10 cellular contexts compared by ENCODE assay signal in the genomic region with DNA sequence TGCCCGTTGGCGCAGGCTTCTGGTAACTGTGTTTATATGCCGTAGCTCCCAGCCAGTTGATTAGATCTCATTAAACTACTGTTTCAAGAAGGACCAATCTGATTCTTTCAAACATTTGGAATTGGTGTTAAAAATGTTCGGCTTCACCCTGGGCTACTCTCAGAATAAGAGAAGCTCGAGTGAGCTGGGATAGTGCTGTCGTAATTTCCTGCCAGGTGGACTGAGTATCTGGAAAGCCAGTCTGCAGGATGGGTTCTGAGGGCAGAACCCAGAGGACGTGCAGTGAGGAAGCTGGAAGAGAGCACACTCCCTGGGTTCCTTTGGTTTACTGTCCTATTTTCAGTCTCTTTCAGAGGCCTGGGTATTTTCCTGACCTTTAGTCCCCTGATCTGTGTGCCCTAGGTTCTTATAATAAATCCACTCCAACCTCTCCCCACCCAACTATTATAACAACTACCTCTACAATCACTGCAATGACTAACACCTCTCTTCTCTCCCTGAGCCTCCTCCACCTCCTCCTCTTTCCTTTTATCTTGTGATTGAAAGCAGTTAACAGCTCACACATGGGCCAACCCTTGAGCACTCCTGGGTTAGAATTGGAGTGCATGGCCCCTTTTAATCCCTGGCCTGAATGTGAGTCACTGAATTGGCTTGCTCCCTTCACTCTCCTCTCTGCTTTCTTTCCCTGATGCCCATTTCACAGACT.
DNase-seq lines count a peak whose midpoint lies in the region; ATAC-seq, FAIRE-seq and TF ChIP-seq lines count a peak whose summit lies in the region.
"Had no signal": no experiment of that assay in that cellular context is flagged by ENCODE, and none has a peak within 500 bp of the region (broad histone marks: within the 10 kb centered on the region; RNA-seq: fewer than 3 reads in every experiment).

No MANE protein-coding gene starts in this region.

- peaks cover 50% of the 10 kb centered on the region for H3K27me3 ChIP-seq in PC-9 (ENCODE audit: insufficient read depth, low read depth)
- H3K27me3 ChIP-seq in HepG2 (ENCODE audit: control insufficient read depth in 1 of 2, insufficient read depth in 2 of 2, low read length in 2 of 2): no peaks in the 10 kb centered on the region; a peak in 1 of 5 replicates

- CTCF ChIA-PET in A549 (lab: Yijun Ruan, JAX): interaction anchor here (0.6 to 2.4 kb wide), 4 partner anchors 9 to 221 kb away, joined by 3 to 19 read pairs (median 4); no protein-coding TSS in a partner anchor
- CTCF ChIA-PET in PC-9 (lab: Charles Lee): no interaction called here
- CTCF ChIA-PET in HepG2 (lab: Yijun Ruan, JAX; ENCODE audit: low intra/inter-chr PET ratio, low total read pairs): no interaction called here

- TF ChIP-seq CTCF in A549 (IDR thresholded peaks at IDR 0.05) (no peak), PC-9 (conservative IDR thresholded peaks at IDR 0.05) (no peak), HepG2 (CRISPR knock-in tag; IDR thresholded peaks at IDR 0.05) (no peak)

- H3K4me1 ChIP-seq in A549: peaks cover 46% of the 10 kb centered on the region
- H3K4me1 ChIP-seq in PC-9 (replicated peaks; ENCODE audit: insufficient read depth): no peaks in the 10 kb centered on the region
- peaks cover 11% of the 10 kb centered on the region for H3K4me1 ChIP-seq in HepG2 (ENCODE audit: insufficient read depth, low read length)

- TF ChIP-seq RAD21 in A549 (conservative IDR thresholded peaks at IDR 0.05 in 1 of 2, IDR thresholded peaks at IDR 0.05 in 1 of 2): no peak
- no peak for TF ChIP-seq RAD21 in HepG2 (CRISPR knock-in tag; IDR thresholded peaks at IDR 0.05)

- H3K27ac ChIP-seq in A549 (peak overlapping the region; percentile 7 to 64; a peak in 4 of 6 replicates), PC-9 (no peak overlapping the region), HepG2 (ENCODE audit: extremely low read length, insufficient read depth, low read length) (no peak overlapping the region)

- TF ChIP-seq POLR2A in A549 (IDR thresholded peaks at IDR 0.05; ENCODE audit: low read length): no peak
- no peak for TF ChIP-seq POLR2A in HepG2 (IDR thresholded peaks at IDR 0.05; ENCODE audit: insufficient read depth in 1 of 2, low read depth in 2 of 2, low read length in 2 of 2)

- H3K9me3 Mint-ChIP-seq in activated naive CD8-positive, alpha-beta T cell treated with anti-CD3 and anti-CD28 coated beads, Interleukin-2, amount 50 U/mL, for 24 hours: peaks cover 11% of the 10 kb centered on the region

- peaks cover 21% of the 10 kb centered on the region for H3K4me1 Mint-ChIP-seq in activated naive CD8-positive, alpha-beta T cell treated with anti-CD3 and anti-CD28 coated beads, Interleukin-2, amount 50 U/mL, for 24 hours

- H2AFZ ChIP-seq in PC-9 (no peak overlapping the region), HepG2 (ENCODE audit: low read length) (no peak overlapping the region)

- DNase-seq in A549 (ENCODE audit: low read depth in 1 of 2, low spot score in 1 of 2): peak in 1 of 2 experiments; percentile 29
- peak; percentile 74 for DNase-seq in HCEC 1CT
- no peak for DNase-seq in activated naive CD8-positive, alpha-beta T cell treated with anti-CD3 and anti-CD28 coated beads, Interleukin-2, amount 50 U/mL, for 24 hours
- DNase-seq in kidney glomerular epithelial cell (lab: John Stamatoyannopoulos, UW): peak; percentile 87
- no peak for DNase-seq in stimulated activated CD4-positive, alpha-beta T cell treated with anti-CD3 and anti-CD28 coated beads, Interleukin-4, amount 100 ng/mL, for 4 hours
- no peak for DNase-seq in PC-9
- DNase-seq in NCI-H1417 treated with DMSO at 0.1 percent for 48 hours (lab: John Stamatoyannopoulos, UW): no peak
- DNase-seq in HepG2 (ENCODE audit: low spot score): no peak
- DNase-seq: cortex of kidney had no signal

- no peak overlapping the region for H3K9ac ChIP-seq in HepG2 (ENCODE audit: insufficient read depth, low read depth, low read length)

- no peak overlapping the region for H3K4me3 ChIP-seq in A549
- H3K4me3 ChIP-seq in PC-9: no peak overlapping the region
- no peak overlapping the region for H3K4me3 ChIP-seq in HepG2 (replicated peaks in 1 of 3; ENCODE audit: insufficient read depth in 1 of 3, low read depth in 2 of 3, low read length in 3 of 3)

- H3K4me3 Mint-ChIP-seq in activated naive CD8-positive, alpha-beta T cell treated with anti-CD3 and anti-CD28 coated beads, Interleukin-2, amount 50 U/mL, for 24 hours: no peak overlapping the region

- H3K9me3 ChIP-seq in A549: no peaks in the 10 kb centered on the region
- H3K9me3 ChIP-seq in PC-9 (ENCODE audit: insufficient read depth, low read depth): no peaks in the 10 kb centered on the region
- no peaks in the 10 kb centered on the region for H3K9me3 ChIP-seq in HepG2 (ENCODE audit: low read length)

- H3K36me3 ChIP-seq in PC-9 (ENCODE audit: low read depth): no peaks in the 10 kb centered on the region
- H3K36me3 ChIP-seq in HepG2 (replicated peaks in 1 of 2; ENCODE audit: control insufficient read depth in 1 of 2, insufficient read depth in 2 of 2, low read length in 2 of 2): no peaks in the 10 kb centered on the region

- intact Hi-C loops in PC-9 (cut with micrococcal nuclease; ENCODE audit: unreplicated experiment) (no loop called here), HepG2 (cut with micrococcal nuclease; ENCODE audit: unreplicated experiment) (no loop called here)

- TF ChIP-seq EP300 in A549 (IDR thresholded peaks at IDR 0.05) (no peak), HepG2 (IDR thresholded peaks at IDR 0.05; ENCODE audit: low read depth in 2 of 2, low read length in 2 of 2) (no peak), HepG2 (CRISPR knock-in tag; IDR thresholded peaks at IDR 0.05; ENCODE audit: borderline replicate concordance) (no peak)

- POLR2A ChIA-PET in A549 (lab: Yijun Ruan, JAX): no interaction called here
- POLR2A ChIA-PET in PC-9 (lab: Charles Lee; ENCODE audit: unreplicated experiment): no interaction called here
- POLR2A ChIA-PET in HepG2 (lab: Yijun Ruan, JAX): no interaction called here

- H3F3A ChIP-seq in PC-9 (ENCODE audit: insufficient read depth, low read depth): no peaks in the 10 kb centered on the region

- H4K20me1 ChIP-seq in PC-9 (ENCODE audit: insufficient read depth) (peaks cover 5% of the 10 kb centered on the region), HepG2 (ENCODE audit: insufficient read depth, low read length) (no peaks in the 10 kb centered on the region)

- H3K36me3 Mint-ChIP-seq in activated naive CD8-positive, alpha-beta T cell treated with anti-CD3 and anti-CD28 coated beads, Interleukin-2, amount 50 U/mL, for 24 hours (ENCODE audit: low read depth): peaks cover 3% of the 10 kb centered on the region

- H3K9me2 ChIP-seq in PC-9 (ENCODE audit: insufficient read depth): no peaks in the 10 kb centered on the region

- no peaks in the 10 kb centered on the region for H3K79me2 ChIP-seq in PC-9 (ENCODE audit: low read depth)
- H3K79me2 ChIP-seq in HepG2 (ENCODE audit: insufficient read depth, low read length): no peaks in the 10 kb centered on the region

- BruUV-seq in PC-9 (replicated peaks; lab: Mats Ljungman, UMichigan) (no TSS peak), HepG2 (replicated peaks; lab: Mats Ljungman, UMichigan) (no TSS peak)

- FAIRE-seq in A549 (lab: Jason Lieb, UNC) (no peak), HepG2 (lab: Jason Lieb, UNC) (no peak)
- FAIRE-seq: islet of Langerhans had no signal

- no peaks in the 10 kb centered on the region for H3K27me3 Mint-ChIP-seq in activated naive CD8-positive, alpha-beta T cell treated with anti-CD3 and anti-CD28 coated beads, Interleukin-2, amount 50 U/mL, for 24 hours

- in situ Hi-C loops in HepG2 (cut with HindIII; ENCODE audit: extremely low pct_ligation_motif_present, low pct_unique_long_range_greater_than_20kb): loop anchor here (25.0 kb wide), 1 partner anchor 526 kb away; no protein-coding TSS in a partner anchor

- H3K4me2 ChIP-seq in A549 (peak overlapping the region; percentile 37), PC-9 (no peak overlapping the region), HepG2 (ENCODE audit: low read depth, low read length) (no peak overlapping the region)

- WGBS in A549 (ENCODE audit: missing lambda C conversion rate): 68% methylated on average over 7 of the region's 7 CpGs
- WGBS in HepG2 (ENCODE audit: low lambda C conversion rate): 28% methylated on average over 7 of the region's 7 CpGs

- peak; percentile 45 to 62; a peak in 4 of 6 replicates for ATAC-seq in A549
- ATAC-seq in activated naive CD8-positive, alpha-beta T cell treated with anti-CD3 and anti-CD28 coated beads, Interleukin-2, amount 50 U/mL, for 24 hours: peak; percentile 63
- no peak for ATAC-seq in HepG2

- no peak overlapping the region for H3K27ac Mint-ChIP-seq in activated naive CD8-positive, alpha-beta T cell treated with anti-CD3 and anti-CD28 coated beads, Interleukin-2, amount 50 U/mL, for 24 hours

TF ChIP-seq in A549, 52 proteins besides CTCF, POLR2A, EP300 and RAD21:
- TF ChIP-seq JUNB (IDR thresholded peaks at IDR 0.05) (peak; percentile 27; the same call in 1 of the 2 replicates), NR3C1 (IDR thresholded peaks at IDR 0.05) (no peak)

TF ChIP-seq in HepG2, 621 proteins besides CTCF, POLR2A, EP300 and RAD21:
- TF ChIP-seq, protein P1, sequence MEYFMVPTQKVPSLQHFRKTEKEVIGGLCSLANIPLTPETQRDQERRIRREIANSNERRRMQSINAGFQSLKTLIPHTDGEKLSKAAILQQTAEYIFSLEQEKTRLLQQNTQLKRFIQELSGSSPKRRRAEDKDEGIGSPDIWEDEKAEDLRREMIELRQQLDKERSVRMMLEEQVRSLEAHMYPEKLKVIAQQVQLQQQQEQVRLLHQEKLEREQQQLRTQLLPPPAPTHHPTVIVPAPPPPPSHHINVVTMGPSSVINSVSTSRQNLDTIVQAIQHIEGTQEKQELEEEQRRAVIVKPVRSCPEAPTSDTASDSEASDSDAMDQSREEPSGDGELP (IDR thresholded peaks at IDR 0.05; ENCODE audit: borderline replicate concordance, low read depth): no peak
- TF ChIP-seq GATAD2A (CRISPR knock-in tag; IDR thresholded peaks at IDR 0.05) (no peak), STAG1 (CRISPR knock-in tag; IDR thresholded peaks at IDR 0.05) (no peak), PLRG1 (conservative IDR thresholded peaks at IDR 0.05) (no peak), ZNF567 (CRISPR knock-in tag; IDR thresholded peaks at IDR 0.05; ENCODE audit: borderline replicate concordance) (no peak), ZNF746 (CRISPR knock-in tag; IDR thresholded peaks at IDR 0.05) (no peak), ONECUT2 (CRISPR knock-in tag; IDR thresholded peaks at IDR 0.05) (no peak), ZNF556 (CRISPR knock-in tag; IDR thresholded peaks at IDR 0.05; ENCODE audit: borderline replicate concordance) (no peak), ZNF24 (IDR thresholded peaks at IDR 0.05) (no peak)

Comparison
In these comparisons a context has a peak if more than half of its experiments do, and no peak if none do; other contexts are left out.
1. DNase-seq: peak in HCEC 1CT (single experiment) and kidney glomerular epithelial cell (single experiment); none in activated naive CD8-positive, alpha-beta T cell treated with anti-CD3 and anti-CD28 coated beads, Interleukin-2, amount 50 U/mL, for 24 hours (single experiment), stimulated activated CD4-positive, alpha-beta T cell treated with anti-CD3 and anti-CD28 coated beads, Interleukin-4, amount 100 ng/mL, for 4 hours (0 of 2), PC-9 (0 of 2), NCI-H1417 treated with DMSO at 0.1 percent for 48 hours (single experiment) and HepG2 (single experiment).
2. H3K27ac ChIP-seq: peak in A549 (2 of 2); none in PC-9 (single experiment) and HepG2 (single experiment).